In the genomic region with DNA sequence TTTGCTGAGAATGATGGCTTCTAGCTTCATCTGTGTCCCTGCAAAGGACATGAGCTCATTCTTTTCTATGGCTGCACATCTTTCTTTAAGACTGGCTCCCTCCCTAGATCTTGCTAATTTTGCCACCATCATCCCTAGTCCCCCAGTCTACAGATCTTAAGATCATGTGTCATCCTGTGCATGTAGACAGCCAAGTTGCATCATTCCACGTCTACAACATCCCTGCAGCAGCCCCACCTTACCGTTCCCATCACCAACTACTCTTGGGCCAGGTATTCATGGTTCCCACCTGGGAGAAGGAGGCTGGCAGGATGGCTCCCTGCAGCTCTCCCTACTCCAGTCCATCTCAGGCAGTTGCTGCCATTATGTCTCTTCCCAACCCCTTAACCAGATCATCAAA, we compare ENCODE assay signal across 27 cellular contexts.
"Had no signal": no experiment of that assay in that cellular context is flagged by ENCODE, and none has a peak within 500 bp of the region (broad histone marks: within the 10 kb centered on the region; RNA-seq: fewer than 3 reads in every experiment).

No MANE protein-coding gene starts in this region.

- FAIRE-seq: pancreas, urothelium cell line had no signal

- H3K9me3 Mint-ChIP-seq: natural killer cell; nephron; stimulated activated effector memory CD8-positive, alpha-beta T cell treated with anti-CD3 and anti-CD28 coated beads, Interleukin-12 subunit alpha, Interleukin-12 subunit beta, amount 100 ng/mL, for 72 hours; stimulated activated naive CD8-positive, alpha-beta T cell treated with anti-CD3 and anti-CD28 coated beads, Interleukin-15, Interleukin-2, amounts not matched to agents 100 ng/mL and 50 ng/mL, for 24 hours had no signal

- H3K36me3 Mint-ChIP-seq: natural killer cell; neural progenitor cell; stimulated activated effector memory CD8-positive, alpha-beta T cell treated with anti-CD3 and anti-CD28 coated beads, Interleukin-12 subunit alpha, Interleukin-12 subunit beta, amount 100 ng/mL, for 72 hours had no signal

- ATAC-seq: naive thymus-derived CD4-positive, alpha-beta T cell; natural killer cell; pancreas; psoas muscle; right cardiac atrium; sciatic nerve; stimulated activated effector memory CD8-positive, alpha-beta T cell treated with anti-CD3 and anti-CD28 coated beads, Interleukin-12 subunit alpha, Interleukin-12 subunit beta, amount 100 ng/mL, for 72 hours; stimulated activated naive B cell treated with anti-CD40 and anti-IgM and Interleukin-4, amounts not matched to agents 10 μg/mL and 1 μg/mL and 100 μg/mL, for 72 hours had no signal

- H3K4me3 Mint-ChIP-seq: naive thymus-derived CD4-positive, alpha-beta T cell; natural killer cell; nephron; neural progenitor cell; stimulated activated effector memory CD8-positive, alpha-beta T cell treated with anti-CD3 and anti-CD28 coated beads, Interleukin-12 subunit alpha, Interleukin-12 subunit beta, amount 100 ng/mL, for 72 hours; stimulated activated naive B cell treated with anti-CD40 and anti-IgM and Interleukin-4, amounts not matched to agents 10 μg/mL and 1 μg/mL and 100 μg/mL, for 72 hours; stimulated activated naive CD8-positive, alpha-beta T cell treated with anti-CD3 and anti-CD28 coated beads, Interleukin-15, Interleukin-2, amounts not matched to agents 100 ng/mL and 50 ng/mL, for 24 hours had no signal

- H3K9ac ChIP-seq: neural progenitor cell had no signal

- H3K4me1 Mint-ChIP-seq: nephron; neural progenitor cell; stimulated activated effector memory CD8-positive, alpha-beta T cell treated with anti-CD3 and anti-CD28 coated beads, Interleukin-12 subunit alpha, Interleukin-12 subunit beta, amount 100 ng/mL, for 72 hours; stimulated activated naive B cell treated with anti-CD40 and anti-IgM and Interleukin-4, amounts not matched to agents 10 μg/mL and 1 μg/mL and 100 μg/mL, for 72 hours had no signal

- H3K27ac Mint-ChIP-seq: naive thymus-derived CD4-positive, alpha-beta T cell; natural killer cell; nephron; neural progenitor cell; stimulated activated effector memory CD8-positive, alpha-beta T cell treated with anti-CD3 and anti-CD28 coated beads, Interleukin-12 subunit alpha, Interleukin-12 subunit beta, amount 100 ng/mL, for 72 hours; stimulated activated naive B cell treated with anti-CD40 and anti-IgM and Interleukin-4, amounts not matched to agents 10 μg/mL and 1 μg/mL and 100 μg/mL, for 72 hours; stimulated activated naive CD8-positive, alpha-beta T cell treated with anti-CD3 and anti-CD28 coated beads, Interleukin-15, Interleukin-2, amounts not matched to agents 100 ng/mL and 50 ng/mL, for 24 hours had no signal

- H3K27ac ChIP-seq: neural progenitor cell, pancreas, psoas muscle, skin epidermis, stomach, thoracic aorta, thyroid gland, tibial nerve, upper lobe of left lung, vagina had no signal

- H3K4me2 ChIP-seq: neural progenitor cell, smooth muscle cell had no signal

- H3K36me3 ChIP-seq: neural progenitor cell, pancreas, thoracic aorta, thyroid gland, upper lobe of left lung, vagina had no signal

- H3K27me3 ChIP-seq: neural progenitor cell, pancreas, stomach, thyroid gland, tibial nerve, upper lobe of left lung, vagina had no signal

- H3K27me3 Mint-ChIP-seq: naive thymus-derived CD4-positive, alpha-beta T cell; stimulated activated naive B cell treated with anti-CD40 and anti-IgM and Interleukin-4, amounts not matched to agents 10 μg/mL and 1 μg/mL and 100 μg/mL, for 72 hours; stimulated activated naive CD8-positive, alpha-beta T cell treated with anti-CD3 and anti-CD28 coated beads, Interleukin-15, Interleukin-2, amounts not matched to agents 100 ng/mL and 50 ng/mL, for 24 hours had no signal

- H3K9me3 ChIP-seq: pancreas, psoas muscle, thoracic aorta, thyroid gland, tibial nerve, vagina had no signal

- DNase-seq: naive thymus-derived CD4-positive, alpha-beta T cell; natural killer cell; nucleus accumbens; pancreas; psoas muscle; right cardiac atrium; stimulated activated CD4-positive, alpha-beta T cell treated with anti-CD3 and anti-CD28 coated beads, Interleukin-15, amount 100 ng/mL, for 24 hours; stimulated activated CD4-positive, alpha-beta T cell treated with anti-CD3 and anti-CD28 coated beads, Interleukin-2, amount 100 ng/mL, for 24 hours; stimulated activated CD4-positive, alpha-beta T cell treated with anti-CD3 and anti-CD28 coated beads, Interleukin-2, amount 100 ng/mL, for 48 hours; stimulated activated CD4-positive, alpha-beta T cell treated with anti-CD3 and anti-CD28 coated beads, Interleukin-4, amount 100 ng/mL, for 24 hours; stimulated activated naive B cell treated with anti-CD40 and anti-IgM and Interleukin-4, amounts not matched to agents 10 μg/mL and 1 μg/mL and 100 μg/mL, for 72 hours; stimulated activated naive CD4-positive, alpha-beta T cell treated with Interleukin-2 at 50 U/mL for 16 hours; stomach; thyroid gland; trophoblast cell; upper lobe of left lung had no signal

- H3K4me3 ChIP-seq: neural progenitor cell, pancreas, psoas muscle, skin epidermis, smooth muscle cell, stomach, thoracic aorta, thyroid gland, tibial nerve, upper lobe of left lung, vagina had no signal

- H3K4me1 ChIP-seq: neural progenitor cell, pancreas, psoas muscle, thyroid gland, upper lobe of left lung had no signal

- H2AFZ ChIP-seq: neural progenitor cell had no signal
